In genomic region chrX:120697053-120697452, GRCh38 we compare ENCODE assay signal across 1 cellular context.
TF ChIP-seq lines count a peak whose summit lies in the region.

No MANE protein-coding gene starts in this region.

TF ChIP-seq in GM12878, 131 proteins besides CTCF, POLR2A, EP300 and RAD21 (continued from another document and continues in another):
- TF ChIP-seq IRF3 (IDR thresholded peaks at IDR 0.05): no peak
- no peak for TF ChIP-seq RFX5 (IDR thresholded peaks at IDR 0.05; ENCODE audit: low read depth, low read length)
- TF ChIP-seq NR2C2 (IDR thresholded peaks at IDR 0.05; ENCODE audit: borderline replicate concordance, control insufficient read depth, insufficient read length, low read depth): no peak
- no peak for TF ChIP-seq ZSCAN29 (IDR thresholded peaks at IDR 0.05)
- TF ChIP-seq CBX5 (IDR thresholded peaks at IDR 0.05; ENCODE audit: low read depth): no peak
- no peak for TF ChIP-seq ZNF24 (IDR thresholded peaks at IDR 0.05)
- no peak for TF ChIP-seq LARP7 (IDR thresholded peaks at IDR 0.05)
- TF ChIP-seq GATAD2B (conservative IDR thresholded peaks at IDR 0.05; ENCODE audit: low read depth): no peak
- TF ChIP-seq SREBF2 (IDR thresholded peaks at IDR 0.05; ENCODE audit: low read length): no peak
- no peak for TF ChIP-seq ZNF687 (IDR thresholded peaks at IDR 0.05)
- no peak for TF ChIP-seq ZNF207 (IDR thresholded peaks at IDR 0.05; ENCODE audit: borderline replicate concordance)
- TF ChIP-seq USF1 (IDR thresholded peaks at IDR 0.05; ENCODE audit: borderline replicate concordance, extremely low read length, insufficient read depth, low read depth, low read length): no peak
- TF ChIP-seq IKZF2 (IDR thresholded peaks at IDR 0.05): peak in 1 of 2 experiments; percentile 29; a peak in 1 of 4 replicates
- TF ChIP-seq E2F4 (IDR thresholded peaks at IDR 0.05; ENCODE audit: low read depth, low read length): no peak
- TF ChIP-seq BMI1 (IDR thresholded peaks at IDR 0.05; ENCODE audit: borderline replicate concordance): no peak
- TF ChIP-seq RBBP5 (conservative IDR thresholded peaks at IDR 0.05): no peak
- no peak for TF ChIP-seq EED (IDR thresholded peaks at IDR 0.05; ENCODE audit: low read depth)
- TF ChIP-seq ZBTB4 (CRISPR knock-in tag; IDR thresholded peaks at IDR 0.05): no peak
- no peak for TF ChIP-seq STAT3 (IDR thresholded peaks at IDR 0.05; ENCODE audit: low read depth, low read length)
- no peak for TF ChIP-seq IRF4 (IDR thresholded peaks at IDR 0.05; ENCODE audit: low read depth, low read length)
- TF ChIP-seq CHD4 (IDR thresholded peaks at IDR 0.05): no peak
- TF ChIP-seq SMC3 (IDR thresholded peaks at IDR 0.05; ENCODE audit: borderline replicate concordance, low read length): no peak
- TF ChIP-seq CUX1 (IDR thresholded peaks at IDR 0.05; ENCODE audit: insufficient replicate concordance, low read depth, low read length): no peak
- peak; percentile 28; the same call in 1 of the 2 replicates for TF ChIP-seq ATF7 (IDR thresholded peaks at IDR 0.05; ENCODE audit: low read depth)
- TF ChIP-seq JUNB (IDR thresholded peaks at IDR 0.05): no peak
- no peak for TF ChIP-seq NRF1 (conservative IDR thresholded peaks at IDR 0.05; ENCODE audit: low read depth, low read length)
- 0 out of 2 replicates have a peak, but pooled peaks have one; percentile 56 for TF ChIP-seq NBN (IDR thresholded peaks at IDR 0.05)
- no peak for TF ChIP-seq SMARCA5 (IDR thresholded peaks at IDR 0.05)
- peak; percentile 76 for TF ChIP-seq TCF7 (IDR thresholded peaks at IDR 0.05; ENCODE audit: borderline replicate concordance)
- no peak for TF ChIP-seq SIX5 (IDR thresholded peaks at IDR 0.05; ENCODE audit: low read depth, low read length, severe bottlenecking)
- TF ChIP-seq DPF2 (IDR thresholded peaks at IDR 0.05): 0 out of 2 replicates have a peak, but pooled peaks have one; percentile 32
- TF ChIP-seq MAX (IDR thresholded peaks at IDR 0.05; ENCODE audit: low read depth, low read length): no peak
- TF ChIP-seq EGR1 (IDR thresholded peaks at IDR 0.05; ENCODE audit: borderline replicate concordance in 1 of 2, low read depth in 2 of 2, low read length in 2 of 2): no peak
- no peak for TF ChIP-seq RELA (IDR thresholded peaks at IDR 0.05; ENCODE audit: borderline replicate concordance, partially characterized antibody)
- no peak for TF ChIP-seq ATF3 (IDR thresholded peaks at IDR 0.05; ENCODE audit: borderline replicate concordance, extremely low read depth, low read depth, low read length)
- no peak for TF ChIP-seq ELK1 (IDR thresholded peaks at IDR 0.05; ENCODE audit: low read depth, low read length)
- no peak for TF ChIP-seq HDAC2 (IDR thresholded peaks at IDR 0.05)
- peak; percentile 85 for TF ChIP-seq RELB (IDR thresholded peaks at IDR 0.05; ENCODE audit: low read depth)
- TF ChIP-seq SIN3A (IDR thresholded peaks at IDR 0.05; ENCODE audit: low read depth, low read length): no peak
- TF ChIP-seq TAF1 (IDR thresholded peaks at IDR 0.05; ENCODE audit: borderline replicate concordance, low read depth, low read length): no peak
- TF ChIP-seq TCF3 (IDR thresholded peaks at IDR 0.05; ENCODE audit: borderline replicate concordance, insufficient read depth, low read depth, low read length): no peak
- TF ChIP-seq MYB (IDR thresholded peaks at IDR 0.05; ENCODE audit: borderline replicate concordance, low read depth, low read length): no peak
- TF ChIP-seq SP1 (IDR thresholded peaks at IDR 0.05; ENCODE audit: low read depth, low read length): peak; percentile 55
- no peak for TF ChIP-seq MTA3 (IDR thresholded peaks at IDR 0.05; ENCODE audit: borderline replicate concordance, low read length)
- TF ChIP-seq NR2F1 (conservative IDR thresholded peaks at IDR 0.05): no peak
